Comparison of ENCODE assay signal across 8 cellular contexts in genomic region chr20:43514062-43514971, GRCh38. TPM values are rescaled to one million over a fixed set of nuclear protein-coding genes. Genes with fewer than 3 reads are reported as not detected.
DNase-seq lines count a peak whose midpoint lies in the region; ATAC-seq and TF ChIP-seq lines count a peak whose summit lies in the region.

No MANE protein-coding gene starts in this region.

- peaks cover 13% of the 10 kb centered on the region for H3K4me1 Mint-ChIP-seq in activated T-cell treated with anti-CD3 and anti-CD28 coated beads, Interleukin-2, amount 50 U/mL, for 24 hours (ENCODE audit: low read depth)

- H3K27ac ChIP-seq in OCI-LY3 (ENCODE audit: low read length) (peak overlapping the region; percentile 55), muscle layer of colon (ENCODE audit: low read depth, low read length) (no peak overlapping the region)

- H3K4me3 ChIP-seq in OCI-LY3 (ENCODE audit: low read length) (peak overlapping the region; percentile 86), muscle layer of colon (ENCODE audit: low read depth in 1 of 2, low read length in 2 of 2) (peak overlapping the region; percentile 39 to 70)

- H3K36me3 ChIP-seq in OCI-LY3 (replicated peaks; ENCODE audit: low read depth, low read length) = peaks cover 3% of the 10 kb centered on the region
- no peaks in the 10 kb centered on the region for H3K36me3 ChIP-seq in muscle layer of colon (ENCODE audit: insufficient read depth, low read length)

- peak; percentile 41 for TF ChIP-seq CTCF in OCI-LY3 (IDR thresholded peaks at IDR 0.05; ENCODE audit: low read depth, low read length)

- H3K4me1 ChIP-seq in OCI-LY3 (ENCODE audit: low read length) (0 out of 2 replicates have a peak, but pooled peaks cover 5% of the 10 kb centered on the region), muscle layer of colon (ENCODE audit: insufficient read depth, low read length) (peaks cover 19% of the 10 kb centered on the region)

- H3K4me3 Mint-ChIP-seq in activated T-cell treated with anti-CD3 and anti-CD28 coated beads, Interleukin-2, amount 50 U/mL, for 24 hours = peak overlapping the region; percentile 88

- ATAC-seq in GM21360 (IDR thresholded peaks at IDR 0.05; ENCODE audit: unreplicated experiment) (peak; percentile 86), esophagus mucosa (peak; percentile 97)

- H3K9me3 Mint-ChIP-seq in activated T-cell treated with anti-CD3 and anti-CD28 coated beads, Interleukin-2, amount 50 U/mL, for 24 hours = no peaks in the 10 kb centered on the region

- peak overlapping the region; percentile 43; the same call in 1 of the 2 replicates for H2AFZ ChIP-seq in OCI-LY3 (ENCODE audit: low read depth, low read length)

- peak; percentile 99 for DNase-seq in COLO829 (ENCODE audit: low spot score)
- peak; percentile 99 for DNase-seq in HT-29 (ENCODE audit: low spot score)
- DNase-seq in activated T-cell treated with anti-CD3 and anti-CD28 coated beads, Interleukin-2, amount 50 U/mL, for 24 hours = peak; percentile 90
- peak; percentile 93 for DNase-seq in stimulated activated CD8-positive, alpha-beta memory T cell treated with anti-CD3 and anti-CD28 coated beads, Interleukin-4, amount 100 ng/mL, for 48 hours

- peak overlapping the region; percentile 93 for H3K27ac Mint-ChIP-seq in activated T-cell treated with anti-CD3 and anti-CD28 coated beads, Interleukin-2, amount 50 U/mL, for 24 hours

- peaks cover 7% of the 10 kb centered on the region for H3K36me3 Mint-ChIP-seq in activated T-cell treated with anti-CD3 and anti-CD28 coated beads, Interleukin-2, amount 50 U/mL, for 24 hours (ENCODE audit: low read depth)

- H3K27me3 Mint-ChIP-seq in activated T-cell treated with anti-CD3 and anti-CD28 coated beads, Interleukin-2, amount 50 U/mL, for 24 hours = peaks cover 3% of the 10 kb centered on the region

- H3K9ac ChIP-seq in OCI-LY3 (ENCODE audit: low read length) (peak overlapping the region; percentile 78), muscle layer of colon (ENCODE audit: low read length) (no peak overlapping the region)

- H3K27me3 ChIP-seq in OCI-LY3 (ENCODE audit: low read depth, low read length) (no peaks in the 10 kb centered on the region), muscle layer of colon (ENCODE audit: control insufficient read depth in 1 of 2, insufficient read depth in 2 of 2, low read length in 2 of 2) (peaks cover 0 to 1% of the 10 kb centered on the region in 2 donors)

- peaks cover 7% of the 10 kb centered on the region for H3K79me2 ChIP-seq in OCI-LY3 (ENCODE audit: low read length)

- H4K20me1 ChIP-seq in OCI-LY3 (ENCODE audit: insufficient read depth, low read length) = no peaks in the 10 kb centered on the region

- peak overlapping the region; percentile 74 for H3K4me2 ChIP-seq in OCI-LY3 (ENCODE audit: low read length)

- H3K9me3 ChIP-seq in OCI-LY3 (ENCODE audit: insufficient read depth, low read length) (no peaks in the 10 kb centered on the region), muscle layer of colon (ENCODE audit: low read length) (no peaks in the 10 kb centered on the region)

RNA-seq across cellular contexts. Expression of gene L3MBTL1, which starts 6.8 kb away (rescaled TPM):
- 9.7 and 9.9 TPM in 2 replicates for total RNA-seq in HT-29 (2014; rRNA removed; shearing (Covaris generic))
- total RNA-seq in esophagus mucosa = 4.9 TPM

RNA-seq across cellular contexts. Expression of gene SGK2, which starts 44.5 kb away (rescaled TPM):
- total RNA-seq in HT-29 (2014; rRNA removed; shearing (Covaris generic)) = 68.2 and 69.1 TPM in 2 replicates
- total RNA-seq in esophagus mucosa = 0.36 TPM

RNA-seq across cellular contexts. Expression of gene SRSF6, which starts 56.6 kb away (rescaled TPM):
- 68.8 and 78.6 TPM in 2 replicates for total RNA-seq in HT-29 (2014; rRNA removed; shearing (Covaris generic))
- total RNA-seq in esophagus mucosa = 75.8 TPM

Comparison
In these comparisons a context has a peak if more than half of its experiments do, and no peak if none do; other contexts are left out.
1. RNA of gene SGK2, which starts 44.5 kb away (total RNA-seq): 68.2 to 69.1 TPM in HT-29; 0.36 TPM in esophagus mucosa (single experiment); every median in the first group is over 10 times any median in the second.
2. Peak in every context shown above with its lines, with median percentiles within 50 percentile points of each other: DNase-seq.